ENCODE assay signal across 15 cellular contexts in genomic region chr11:69587454-69588081, GRCh38. TPM values are rescaled to one million over a fixed set of nuclear protein-coding genes. Genes with fewer than 3 reads are reported as not detected.
DNase-seq lines count a peak whose midpoint lies in the region; ATAC-seq and TF ChIP-seq lines count a peak whose summit lies in the region.
"Had no signal": no experiment of that assay in that cellular context is flagged by ENCODE, and none has a peak within 500 bp of the region (broad histone marks: within the 10 kb centered on the region; RNA-seq: fewer than 3 reads in every experiment).

No MANE protein-coding gene starts in this region.

- H3K9me3 ChIP-seq in osteoblast (ENCODE audit: low read depth, low read length): no peaks in the 10 kb centered on the region
- H3K9me3 ChIP-seq: mucosa of descending colon, upper lobe of right lung had no signal

- H3K27ac ChIP-seq in osteoblast (ENCODE audit: low read depth, low read length): peak overlapping the region; percentile 78
- H3K27ac ChIP-seq: sigmoid colon, upper lobe of right lung had no signal

- no peak overlapping the region for H3K4me3 ChIP-seq in epithelial cell of proximal tubule (ENCODE audit: low read depth, low read length)
- no peak overlapping the region for H3K4me3 ChIP-seq in osteoblast (ENCODE audit: insufficient read depth, low read length)
- H3K4me3 ChIP-seq: mucosa of descending colon, sigmoid colon, upper lobe of right lung had no signal

- DNase-seq in GM03348 (ENCODE audit: low spot score) (peak; percentile 85), RKO (ENCODE audit: low spot score) (peak; percentile 61), epithelial cell of proximal tubule (ENCODE audit: low read depth) (peak; percentile 22), osteoblast (ENCODE audit: insufficient read length, low spot score, missing footprints) (peak; percentile 93), foreskin melanocyte (no peak), NCI-H146 treated with DMSO at 0.1 percent for 48 hours (lab: John Stamatoyannopoulos, UW; ENCODE audit: unreplicated experiment) (no peak), NCI-H446 treated with DMSO at 0.1 percent for 48 hours (lab: John Stamatoyannopoulos, UW) (no peak)
- DNase-seq: activated CD4-positive, alpha-beta T cell treated with anti-CD3 and anti-CD28 coated beads, Interleukin-2, amount 50 U/mL, for 48 hours; activated naive CD4-positive, alpha-beta T cell treated with anti-CD3 and anti-CD28 coated beads for 36 hours; mucosa of descending colon; NCI-H510A treated with DMSO at 0.1 percent for 48 hours; sigmoid colon; upper lobe of right lung had no signal

- H4K20me1 ChIP-seq in osteoblast (ENCODE audit: insufficient read depth, low read length): no peaks in the 10 kb centered on the region

- no peaks in the 10 kb centered on the region for H3K36me3 ChIP-seq in osteoblast (ENCODE audit: insufficient read depth, low read length)
- H3K36me3 ChIP-seq: sigmoid colon, upper lobe of right lung had no signal

- no peaks in the 10 kb centered on the region for H3K27me3 ChIP-seq in osteoblast (ENCODE audit: insufficient read depth, low read length)
- H3K27me3 ChIP-seq: sigmoid colon, upper lobe of right lung had no signal

- H3K79me2 ChIP-seq in osteoblast (ENCODE audit: insufficient read depth, low read length): no peaks in the 10 kb centered on the region

- peak overlapping the region; percentile 8 for H3K4me2 ChIP-seq in osteoblast (ENCODE audit: insufficient read depth, low read length)

- peaks cover 15% of the 10 kb centered on the region for H3K4me1 ChIP-seq in osteoblast (ENCODE audit: insufficient read depth, low read length)
- H3K4me1 ChIP-seq: Caco-2, upper lobe of right lung had no signal

- H2AFZ ChIP-seq in osteoblast (ENCODE audit: low read length): no peak overlapping the region

- ATAC-seq in HG03139 (IDR thresholded peaks at IDR 0.05; ENCODE audit: unreplicated experiment): no peak
- ATAC-seq: mucosa of descending colon, upper lobe of right lung had no signal

- TF ChIP-seq CTCF in epithelial cell of proximal tubule (conservative IDR thresholded peaks at IDR 0.05; ENCODE audit: low read depth, low read length): no peak
- TF ChIP-seq CTCF in osteoblast (IDR thresholded peaks at IDR 0.05; ENCODE audit: extremely low read depth, low read depth, low read length): no peak

RNA-seq across cellular contexts. Expression of gene CCND1, which starts 53.4 kb away (rescaled TPM):
- 345 and 533 TPM in 2 replicates for total RNA-seq in epithelial cell of proximal tubule
- total RNA-seq in osteoblast: 187 and 237 TPM in 2 replicates

Comparison
In these comparisons a context has a peak if more than half of its experiments do, and no peak if none do; other contexts are left out.
1. DNase-seq: peak in GM03348 (single experiment), RKO (single experiment), epithelial cell of proximal tubule (single experiment) and osteoblast (single experiment); none in foreskin melanocyte (single experiment), NCI-H146 treated with DMSO at 0.1 percent for 48 hours (single experiment) and NCI-H446 treated with DMSO at 0.1 percent for 48 hours (single experiment).